In the genomic region with DNA sequence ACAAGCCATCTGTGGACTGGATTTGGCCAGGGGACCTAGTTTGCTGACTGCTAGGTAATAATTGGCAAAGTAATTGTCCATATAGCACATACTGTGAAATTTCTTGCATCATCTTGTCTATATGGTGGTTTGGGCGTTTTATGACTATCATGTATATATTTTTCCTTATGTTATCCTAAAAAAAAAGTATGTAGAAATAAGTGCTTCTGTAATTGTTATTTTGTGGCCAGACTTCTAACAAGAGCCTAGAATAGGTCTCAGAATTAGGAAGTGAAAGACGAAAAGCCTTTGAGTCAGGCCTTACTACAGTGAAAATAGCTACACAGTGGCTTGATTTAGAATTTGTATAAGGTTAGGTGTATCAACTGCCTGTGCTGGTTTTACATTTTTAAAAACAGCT, we compare ENCODE assay signal across 1 cellular context.
TF ChIP-seq lines count a peak whose summit lies in the region.

No MANE protein-coding gene starts in this region.

TF ChIP-seq in GM23338, 12 proteins besides CTCF, POLR2A, EP300 and RAD21 (continued from another document):
- no peak for TF ChIP-seq ZNF462 (CRISPR knock-in tag; IDR thresholded peaks at IDR 0.05)
- no peak for TF ChIP-seq JUNB (IDR thresholded peaks at IDR 0.05; ENCODE audit: unreplicated experiment)
- TF ChIP-seq NANOG (IDR thresholded peaks at IDR 0.05; ENCODE audit: borderline replicate concordance), result no peak
- TF ChIP-seq ZNF331 (CRISPR knock-in tag; IDR thresholded peaks at IDR 0.05; ENCODE audit: low read depth), result no peak
- no peak for TF ChIP-seq POLR2AphosphoS5 (IDR thresholded peaks at IDR 0.05; ENCODE audit: low read depth)
- no peak for TF ChIP-seq ZNF114 (CRISPR knock-in tag; IDR thresholded peaks at IDR 0.05)
- no peak for TF ChIP-seq EZH2phosphoT487 (IDR thresholded peaks at IDR 0.05; ENCODE audit: unreplicated experiment)
- no peak for TF ChIP-seq STAT1 (IDR thresholded peaks at IDR 0.05; ENCODE audit: unreplicated experiment)
- no peak for TF ChIP-seq EZH2 (IDR thresholded peaks at IDR 0.05; ENCODE audit: low read depth, unreplicated experiment)
TF ChIP-seq in GM23338: peak in this region for 0.
